In the genomic region with DNA sequence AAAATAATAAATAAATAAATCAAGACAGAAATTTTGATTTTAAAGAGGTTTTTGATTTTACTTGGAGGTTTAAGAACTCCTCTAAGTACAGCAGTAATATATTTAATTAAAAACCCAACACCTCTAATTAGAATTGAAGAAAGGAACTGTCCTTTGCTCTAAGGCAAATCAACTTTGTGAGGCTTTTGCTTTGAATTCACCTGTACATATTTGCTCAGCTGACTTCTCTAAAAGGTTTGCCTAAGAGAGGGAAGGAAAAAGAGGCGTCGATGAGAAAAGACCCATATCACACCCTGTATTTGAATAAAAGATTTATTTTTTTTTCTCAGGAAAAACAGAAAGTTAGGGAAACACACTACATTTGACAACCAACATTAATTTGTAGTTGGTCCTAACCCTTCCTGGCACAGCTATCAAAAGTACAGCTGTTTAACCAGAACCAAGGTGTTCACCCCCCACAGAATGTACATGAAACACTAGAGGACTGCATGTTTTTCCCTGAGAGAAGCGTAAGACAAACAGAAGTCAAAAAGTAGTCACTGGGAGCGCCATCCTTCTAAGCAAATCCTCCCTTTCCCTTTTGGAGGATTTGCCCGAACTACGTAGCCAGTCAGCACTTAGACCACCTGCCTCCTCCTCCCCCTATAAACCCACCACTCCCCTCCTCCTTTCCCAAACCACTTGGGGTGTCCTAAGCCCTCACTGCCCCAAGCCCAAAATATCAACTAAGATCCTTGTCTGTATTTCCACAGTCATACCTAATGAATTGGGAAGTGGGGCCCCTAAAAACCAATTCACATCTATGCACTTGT, we compare ENCODE assay signal across 8 cellular contexts. TPM values are rescaled to one million over a fixed set of nuclear protein-coding genes. Genes with fewer than 3 reads are reported as not detected.
A peak's percentile ranks its signal among the peaks of the same experiment; 100 is the strongest.
DNase-seq lines count a peak whose midpoint lies in the region; ATAC-seq, FAIRE-seq and TF ChIP-seq lines count a peak whose summit lies in the region.

No MANE protein-coding gene starts in this region.

- no peak for TF ChIP-seq POLR2A in uterus (IDR thresholded peaks at IDR 0.05)

- H3K27ac ChIP-seq in cardiac muscle cell, result peak overlapping the region; percentile 51
- H3K27ac ChIP-seq in astrocyte (ENCODE audit: low read depth, low read length), result peak overlapping the region; percentile 98
- H3K27ac ChIP-seq in mesenchymal stem cell (ENCODE audit: low read length, poor library complexity, severe bottlenecking), result peak overlapping the region; percentile 1
- peak overlapping the region; percentile 99 for H3K27ac ChIP-seq in uterus

- no peak overlapping the region for H4K8ac ChIP-seq in mesenchymal stem cell (ENCODE audit: low read length)

- H3K9ac ChIP-seq in astrocyte (ENCODE audit: low read length), result peak overlapping the region; percentile 98
- peak overlapping the region; percentile 96 for H3K9ac ChIP-seq in mesenchymal stem cell (ENCODE audit: low read length)

- H3K9me3 Mint-ChIP-seq in astrocyte (ENCODE audit: unreplicated experiment), result no peaks in the 10 kb centered on the region

- no peaks in the 10 kb centered on the region for H3K79me1 ChIP-seq in mesenchymal stem cell (replicated peaks; ENCODE audit: low read length, poor library complexity, severe bottlenecking)

- peaks cover 91% of the 10 kb centered on the region for H4K20me1 ChIP-seq in astrocyte (ENCODE audit: insufficient read depth, low read length)

- no peak overlapping the region for H2AK5ac ChIP-seq in mesenchymal stem cell (ENCODE audit: low read length, severe bottlenecking)

- H2BK120ac ChIP-seq in mesenchymal stem cell (ENCODE audit: low read depth, low read length), result no peak overlapping the region

- H3K9me3 ChIP-seq in cardiac muscle cell (ENCODE audit: low read depth) (no peaks in the 10 kb centered on the region), astrocyte (ENCODE audit: insufficient read depth, low read depth, low read length) (no peaks in the 10 kb centered on the region), mesenchymal stem cell (ENCODE audit: control insufficient read depth, low read length) (no peaks in the 10 kb centered on the region), uterus (no peaks in the 10 kb centered on the region)

- no peak for TF ChIP-seq CTCF in cardiac muscle cell (IDR thresholded peaks at IDR 0.05; ENCODE audit: low read depth, low read length)
- TF ChIP-seq CTCF in astrocyte (IDR thresholded peaks at IDR 0.05; ENCODE audit: insufficient read depth, low read depth, low read length), result no peak
- TF ChIP-seq CTCF in uterus (IDR thresholded peaks at IDR 0.05), result no peak

- intact Hi-C loops in Right ventricle myocardium inferior (cut with DNase I), result no loop called here
- intact Hi-C loops in uterus (cut with DNase I; ENCODE audit: low total_unique reads), result no loop called here

- DNase-seq in cardiac muscle cell (ENCODE audit: low read depth in 1 of 2, low spot score in 1 of 2) (peak in 1 of 2 donors; percentile 53), Right ventricle myocardium inferior (ENCODE audit: missing footprints) (no peak), astrocyte (ENCODE audit: low read depth) (no peak), mesenchymal stem cell (peak; percentile 74), uterus (no peak), NCI-H2171 treated with DMSO at 0.1 percent for 48 hours (lab: John Stamatoyannopoulos, UW) (no peak), DMS114 treated with DMSO at 0.1 percent for 48 hours (lab: John Stamatoyannopoulos, UW; ENCODE audit: unreplicated experiment) (no peak)

- H3K79me2 ChIP-seq in astrocyte (ENCODE audit: insufficient read depth, low read length), result peaks cover 92% of the 10 kb centered on the region

- H3K18ac ChIP-seq in mesenchymal stem cell (ENCODE audit: low read depth in 1 of 2, low read length in 2 of 2), result no peak overlapping the region

- peaks cover 51% of the 10 kb centered on the region for H3K36me3 Mint-ChIP-seq in astrocyte (ENCODE audit: low read depth, unreplicated experiment)

- no peak overlapping the region for H3K23ac ChIP-seq in mesenchymal stem cell (ENCODE audit: low read length in 2 of 2)

- H3K4me1 Mint-ChIP-seq in astrocyte (ENCODE audit: low read depth, unreplicated experiment), result peaks cover 30% of the 10 kb centered on the region

- H3K27me3 ChIP-seq in cardiac muscle cell, result no peaks in the 10 kb centered on the region
- H3K27me3 ChIP-seq in astrocyte (ENCODE audit: insufficient read depth, low read length), result no peaks in the 10 kb centered on the region
- H3K27me3 ChIP-seq in mesenchymal stem cell (ENCODE audit: control insufficient read depth in 1 of 2, insufficient read depth in 1 of 2, low read length in 2 of 2), result no peaks in the 10 kb centered on the region
- no peaks in the 10 kb centered on the region for H3K27me3 ChIP-seq in uterus

- 90% methylated on average over 4 of the region's 6 CpGs for WGBS in mesenchymal stem cell

- no peaks in the 10 kb centered on the region for H3K27me3 Mint-ChIP-seq in astrocyte (ENCODE audit: low read depth, unreplicated experiment)

- H2BK12ac ChIP-seq in mesenchymal stem cell (ENCODE audit: low read length in 2 of 2), result no peak overlapping the region

- H3K4me2 ChIP-seq in astrocyte (ENCODE audit: low read length) (peak overlapping the region; percentile 96), mesenchymal stem cell (ENCODE audit: low read length, poor library complexity, severe bottlenecking) (peak overlapping the region; percentile 99)

- FAIRE-seq in astrocyte (lab: Jason Lieb, UNC), result no peak

- no peak overlapping the region for H2BK15ac ChIP-seq in mesenchymal stem cell (ENCODE audit: low read depth, poor library complexity, severe bottlenecking)

- H3K4me1 ChIP-seq in cardiac muscle cell (ENCODE audit: low read depth) (peaks cover 31% of the 10 kb centered on the region), astrocyte (ENCODE audit: insufficient read depth, low read length) (peaks cover 43% of the 10 kb centered on the region), mesenchymal stem cell (ENCODE audit: control insufficient read depth, insufficient read depth, low read depth, low read length) (peaks cover 18% of the 10 kb centered on the region), uterus (peaks cover 17 to 22% of the 10 kb centered on the region in 2 donors)

- peak overlapping the region; percentile 93 for H3K27ac Mint-ChIP-seq in astrocyte (ENCODE audit: unreplicated experiment)

- peak overlapping the region; percentile 100 for H3K4me3 Mint-ChIP-seq in astrocyte (ENCODE audit: unreplicated experiment)

- H2BK5ac ChIP-seq in mesenchymal stem cell (ENCODE audit: low read depth, low read length, poor library complexity, severe bottlenecking), result no peak overlapping the region

- H3K4me3 ChIP-seq in cardiac muscle cell (no peak overlapping the region), astrocyte (ENCODE audit: insufficient read depth, low read depth, low read length) (peak overlapping the region; percentile 98), mesenchymal stem cell (ENCODE audit: insufficient read depth in 1 of 2, low read depth in 1 of 2, low read length in 2 of 2) (peak overlapping the region in 1 of 2 experiments; percentile 92), uterus (peak overlapping the region; percentile 23 to 99)

- no peak for ATAC-seq in Right ventricle myocardium inferior
- ATAC-seq in GM19035 (IDR thresholded peaks at IDR 0.05; ENCODE audit: unreplicated experiment), result no peak

- H3K4ac ChIP-seq in mesenchymal stem cell (ENCODE audit: low read depth in 1 of 2, low read length in 2 of 2), result no peak overlapping the region

- H3K36me3 ChIP-seq in cardiac muscle cell (peaks cover 39% of the 10 kb centered on the region), astrocyte (ENCODE audit: insufficient read depth, low read length) (peaks cover 56% of the 10 kb centered on the region), mesenchymal stem cell (ENCODE audit: control insufficient read depth in 1 of 2, insufficient read depth in 2 of 2, low read depth in 1 of 2, low read length in 2 of 2) (peaks cover 35 to 77% of the 10 kb centered on the region in 2 experiments), uterus (no peaks in the 10 kb centered on the region)

- no peak overlapping the region for H3K14ac ChIP-seq in mesenchymal stem cell (ENCODE audit: low read length in 2 of 2)

- H4K91ac ChIP-seq in mesenchymal stem cell (ENCODE audit: low read length), result no peak overlapping the region

- H2AFZ ChIP-seq in astrocyte (ENCODE audit: low read depth, low read length), result no peak overlapping the region
- H2AFZ ChIP-seq in mesenchymal stem cell (ENCODE audit: low read depth, low read length), result no peak overlapping the region

RNA-seq across cellular contexts. Expression of gene MCL1, which starts 4.9 kb away (rescaled TPM):
- total RNA-seq in cardiac muscle cell (96.5 and 101 TPM in 2 replicates), Right ventricle myocardium inferior (99.7 TPM), astrocyte (196 and 210 TPM in 2 replicates), uterus (100 to 1,000 TPM; 125 to 266 (median 207) TPM)
- polyA plus RNA-seq in cardiac muscle cell, result 61.2 and 65.2 TPM in 2 replicates
- polyA plus RNA-seq in mesenchymal stem cell (2013, experiment 1 of 2), result 229 TPM
- 224 TPM for polyA plus RNA-seq in mesenchymal stem cell (2013, experiment 2 of 2)

RNA-seq across cellular contexts. Expression of gene ADAMTSL4, which starts 25.3 kb away (rescaled TPM):
- 28.8 and 44.2 TPM in 2 replicates for total RNA-seq in cardiac muscle cell
- polyA plus RNA-seq in cardiac muscle cell, result 51.9 and 65.5 TPM in 2 replicates
- 80.3 TPM for total RNA-seq in Right ventricle myocardium inferior
- total RNA-seq in astrocyte, result 5.3 and 6.7 TPM in 2 replicates
- 15.0 TPM for polyA plus RNA-seq in mesenchymal stem cell (2013, experiment 1 of 2)
- 14.4 TPM for polyA plus RNA-seq in mesenchymal stem cell (2013, experiment 2 of 2)
- total RNA-seq in uterus, result 100 to 1,000 TPM in 1 of 4 donors, 10 to 100 TPM in 3; 15.9 to 133 (median 35.4) TPM

RNA-seq across cellular contexts. Expression of gene ENSA, which starts 54.9 kb away (rescaled TPM):
- 65.9 and 158 TPM in 2 replicates for total RNA-seq in cardiac muscle cell
- polyA plus RNA-seq in cardiac muscle cell, result 62.2 and 82.2 TPM in 2 replicates
- 131 TPM for total RNA-seq in Right ventricle myocardium inferior
- total RNA-seq in astrocyte, result 83.9 and 99.6 TPM in 2 replicates
- 71.3 TPM for polyA plus RNA-seq in mesenchymal stem cell (2013, experiment 1 of 2)
- polyA plus RNA-seq in mesenchymal stem cell (2013, experiment 2 of 2), result 71.6 TPM
- total RNA-seq in uterus, result 100 to 1,000 TPM; 122 to 224 (median 130) TPM

RNA-seq across cellular contexts. Expression of gene FALEC, which starts 58.9 kb away (rescaled TPM):
- total RNA-seq in cardiac muscle cell (3.9 TPM in 1 of 2 replicates, not detected in the other), Right ventricle myocardium inferior (not detected), astrocyte (0.43 TPM in 1 of 2 replicates, not detected in the other), uterus (1 to 10 TPM in 1 of 4 donors, under 1 TPM in 1, not detected in 2; 0.88 to 1.0 TPM)
- 4.7 and 6.2 TPM in 2 replicates for polyA plus RNA-seq in cardiac muscle cell
- not detected for polyA plus RNA-seq in mesenchymal stem cell (2013, experiment 1 of 2)
- not detected for polyA plus RNA-seq in mesenchymal stem cell (2013, experiment 2 of 2)

Comparison
In these comparisons a context has a peak if more than half of its experiments do, and no peak if none do; other contexts are left out.
1. H3K27ac ChIP-seq: peak in every context shown above with its lines; median percentile 99 in uterus; 98 in astrocyte; 51 in cardiac muscle cell; 1 in mesenchymal stem cell.